In genomic region chr6:159700970-159701369, GRCh38 we compare ENCODE assay signal across 9 cellular contexts. TPM values are rescaled to one million over a fixed set of nuclear protein-coding genes. Genes with fewer than 3 reads are reported as not detected.
DNase-seq lines count a peak whose midpoint lies in the region; ATAC-seq, FAIRE-seq and TF ChIP-seq lines count a peak whose summit lies in the region.
"Had no signal": no experiment of that assay in that cellular context is flagged by ENCODE, and none has a peak within 500 bp of the region (broad histone marks: within the 10 kb centered on the region; RNA-seq: fewer than 3 reads in every experiment).

No MANE protein-coding gene starts in this region.

- H3K4me3 Mint-ChIP-seq in CD8-positive, alpha-beta memory T cell, result no peak overlapping the region
- no peak overlapping the region for H3K4me3 Mint-ChIP-seq in activated CD4-positive, alpha-beta memory T cell treated with anti-CD3 and anti-CD28 coated beads, Interleukin-2, amount 10 ng/mL, durations not matched to agents 7 days and 5 days

- H3K4me1 ChIP-seq in BLaER1 treated with 17β-estradiol and CSF1 and Interleukin-3, amounts not matched to agents 10 nM and 100 nM, result peaks cover 57 to 92% (median 73%) of the 10 kb centered on the region in 10 experiments
- H3K4me1 ChIP-seq in pancreas, result peaks cover 0 to 19% (median 8%) of the 10 kb centered on the region in 3 donors
- no peaks in the 10 kb centered on the region for H3K4me1 ChIP-seq in CD8-positive, alpha-beta memory T cell (ENCODE audit: insufficient read depth, low read length)

- peak; percentile 81 for DNase-seq in NCI-H2171 treated with DMSO at 0.1 percent for 48 hours (lab: John Stamatoyannopoulos, UW)
- no peak for DNase-seq in epithelial cell of prostate (ENCODE audit: low read depth, low spot score)
- DNase-seq in pancreas, result no peak
- no peak for DNase-seq in CD8-positive, alpha-beta memory T cell
- DNase-seq in DMS114 treated with DMSO at 0.1 percent for 48 hours (lab: John Stamatoyannopoulos, UW; ENCODE audit: unreplicated experiment), result no peak
- no peak for DNase-seq in activated CD4-positive, alpha-beta memory T cell treated with anti-CD3 and anti-CD28 coated beads, Interleukin-2, amount 10 ng/mL, durations not matched to agents 7 days and 5 days
- DNase-seq: mesendoderm had no signal

- H3K36me3 ChIP-seq in BLaER1 treated with 17β-estradiol and CSF1 and Interleukin-3, amounts not matched to agents 10 nM and 100 nM, result peaks cover 0 to 9% (median 0%) of the 10 kb centered on the region in 11 experiments; a peak in 5 of 22 replicates
- no peaks in the 10 kb centered on the region for H3K36me3 ChIP-seq in pancreas
- H3K36me3 ChIP-seq in CD8-positive, alpha-beta memory T cell (ENCODE audit: insufficient read depth, low read length), result no peaks in the 10 kb centered on the region

- CTCF ChIA-PET in CD8-positive, alpha-beta memory T cell (lab: Charles Lee), result no interaction called here
- CTCF ChIA-PET in activated CD4-positive, alpha-beta memory T cell treated with anti-CD3 and anti-CD28 coated beads, Interleukin-2, amount 10 ng/mL, durations not matched to agents 7 days and 5 days (lab: Charles Lee), result interaction anchor here (1.0 to 1.2 kb wide), 2 partner anchors 19 to 22 kb away, joined by 3 to 4 read pairs; no protein-coding TSS in a partner anchor

- H3K27me3 ChIP-seq in BLaER1 treated with 17β-estradiol and CSF1 and Interleukin-3, amounts not matched to agents 10 nM and 100 nM, result no peaks in the 10 kb centered on the region
- no peaks in the 10 kb centered on the region for H3K27me3 ChIP-seq in pancreas
- no peaks in the 10 kb centered on the region for H3K27me3 ChIP-seq in CD8-positive, alpha-beta memory T cell (ENCODE audit: insufficient read depth, low read length, poor library complexity, severe bottlenecking)

- peak overlapping the region in 4 of 10 experiments; percentile 1 to 20 (median 13); a peak in 4 of 20 replicates for H3K4me3 ChIP-seq in BLaER1 treated with 17β-estradiol and CSF1 and Interleukin-3, amounts not matched to agents 10 nM and 100 nM
- H3K4me3 ChIP-seq in pancreas, result no peak overlapping the region
- no peak overlapping the region for H3K4me3 ChIP-seq in CD8-positive, alpha-beta memory T cell (ENCODE audit: low read length)

- peaks cover 0 to 2% of the 10 kb centered on the region in 2 donors for H3K27me3 Mint-ChIP-seq in CD8-positive, alpha-beta memory T cell
- H3K27me3 Mint-ChIP-seq in activated CD4-positive, alpha-beta memory T cell treated with anti-CD3 and anti-CD28 coated beads, Interleukin-2, amount 10 ng/mL, durations not matched to agents 7 days and 5 days, result no peaks in the 10 kb centered on the region

- no peaks in the 10 kb centered on the region for H4K20me1 ChIP-seq in BLaER1 treated with 17β-estradiol and CSF1 and Interleukin-3, amounts not matched to agents 10 nM and 100 nM

- POLR2A ChIA-PET in CD8-positive, alpha-beta memory T cell (lab: Charles Lee), result no interaction called here
- POLR2A ChIA-PET in activated CD4-positive, alpha-beta memory T cell treated with anti-CD3 and anti-CD28 coated beads, Interleukin-2, amount 10 ng/mL, durations not matched to agents 7 days and 5 days (lab: Charles Lee), result interaction anchor here (1.0 to 1.4 kb wide), 2 partner anchors 9 to 26 kb away, joined by 3 to 5 read pairs; partner anchors contain the start of gene WTAP

- H3K9me3 Mint-ChIP-seq in CD8-positive, alpha-beta memory T cell, result no peaks in the 10 kb centered on the region
- no peaks in the 10 kb centered on the region for H3K9me3 Mint-ChIP-seq in activated CD4-positive, alpha-beta memory T cell treated with anti-CD3 and anti-CD28 coated beads, Interleukin-2, amount 10 ng/mL, durations not matched to agents 7 days and 5 days

- H3K27ac ChIP-seq in BLaER1 treated with 17β-estradiol and CSF1 and Interleukin-3, amounts not matched to agents 10 nM and 100 nM, result peak overlapping the region; percentile 70 to 94 (median 85)
- H3K27ac ChIP-seq in epithelial cell of prostate (peak overlapping the region; percentile 78), pancreas (peak overlapping the region in 2 of 4 donors; percentile 75 to 85)
- no peak overlapping the region for H3K27ac ChIP-seq in CD8-positive, alpha-beta memory T cell (ENCODE audit: low read depth, low read length)

- TF ChIP-seq CTCF in pancreas (IDR thresholded peaks at IDR 0.05), result no peak

- H3K9me3 ChIP-seq in BLaER1 treated with 17β-estradiol and CSF1 and Interleukin-3, amounts not matched to agents 10 nM and 100 nM (replicated peaks in 1 of 11), result peaks cover 0 to 18% (median 11%) of the 10 kb centered on the region in 11 experiments; a peak in 15 of 22 replicates
- H3K9me3 ChIP-seq in pancreas, result no peaks in the 10 kb centered on the region
- H3K9me3 ChIP-seq in CD8-positive, alpha-beta memory T cell (ENCODE audit: low read length), result no peaks in the 10 kb centered on the region

- H3K4me2 ChIP-seq in BLaER1 treated with 17β-estradiol and CSF1 and Interleukin-3, amounts not matched to agents 10 nM and 100 nM, result peak overlapping the region; percentile 68 to 87 (median 81)

- H3K4me1 Mint-ChIP-seq in CD8-positive, alpha-beta memory T cell, result peaks cover 0 to 6% (median 0%) of the 10 kb centered on the region in 3 donors
- H3K4me1 Mint-ChIP-seq in activated CD4-positive, alpha-beta memory T cell treated with anti-CD3 and anti-CD28 coated beads, Interleukin-2, amount 10 ng/mL, durations not matched to agents 7 days and 5 days, result peaks cover 8% of the 10 kb centered on the region

- FAIRE-seq in pancreas (lab: Jason Lieb, UNC), result no peak

- peaks cover 0 to 6% (median 1%) of the 10 kb centered on the region in 3 donors for H3K36me3 Mint-ChIP-seq in CD8-positive, alpha-beta memory T cell
- H3K36me3 Mint-ChIP-seq in activated CD4-positive, alpha-beta memory T cell treated with anti-CD3 and anti-CD28 coated beads, Interleukin-2, amount 10 ng/mL, durations not matched to agents 7 days and 5 days (ENCODE audit: low read depth), result peaks cover 3% of the 10 kb centered on the region

- ATAC-seq in pancreas (peak in 3 of 4 donors; percentile 7 to 35 (median 16)), GM21367 (IDR thresholded peaks at IDR 0.05; ENCODE audit: unreplicated experiment) (no peak)

- intact Hi-C loops in pancreas (cut with DNase I), result no loop called here

- peak overlapping the region; percentile 57 to 81 (median 71); a peak in 21 of 22 replicates for H3K9ac ChIP-seq in BLaER1 treated with 17β-estradiol and CSF1 and Interleukin-3, amounts not matched to agents 10 nM and 100 nM

- peak overlapping the region in 1 of 8 donors; percentile 19 for H3K27ac Mint-ChIP-seq in CD8-positive, alpha-beta memory T cell
- no peak overlapping the region for H3K27ac Mint-ChIP-seq in activated CD4-positive, alpha-beta memory T cell treated with anti-CD3 and anti-CD28 coated beads, Interleukin-2, amount 10 ng/mL, durations not matched to agents 7 days and 5 days

- 60 to 100% methylated on average over 1 of the region's 1 CpG for WGBS in pancreas, 2 donors

RNA-seq across cellular contexts. Expression of gene SOD2, which starts 7.9 kb away (rescaled TPM):
- 100 to 1,000 TPM; 155 to 792 (median 241) TPM for total RNA-seq in pancreas
- polyA plus RNA-seq in pancreas, result 100 to 1,000 TPM in 1 of 2 donors, 10 to 100 TPM in 1; 97.7 to 162 TPM
- 10 to 100 TPM; 82.9 to 86.6 TPM for total RNA-seq in CD8-positive, alpha-beta memory T cell
- polyA plus RNA-seq in CD8-positive, alpha-beta memory T cell, result 85.0 TPM
- 10 to 100 TPM; 76.5 to 84.8 TPM for total RNA-seq in activated CD4-positive, alpha-beta memory T cell treated with anti-CD3 and anti-CD28 coated beads, Interleukin-2, amount 10 ng/mL, durations not matched to agents 7 days and 5 days

RNA-seq across cellular contexts. Expression of gene WTAP, which starts 26.3 kb away (rescaled TPM):
- 10 to 100 TPM; 35.6 to 51.4 (median 42.8) TPM for total RNA-seq in pancreas
- 10 to 100 TPM; 55.4 to 85.6 TPM for polyA plus RNA-seq in pancreas
- total RNA-seq in CD8-positive, alpha-beta memory T cell, result 100 to 1,000 TPM in 1 of 2 experiments, 10 to 100 TPM in 1; 95.1 to 103 TPM
- 149 TPM for polyA plus RNA-seq in CD8-positive, alpha-beta memory T cell
- 100 to 1,000 TPM; 124 TPM for total RNA-seq in activated CD4-positive, alpha-beta memory T cell treated with anti-CD3 and anti-CD28 coated beads, Interleukin-2, amount 10 ng/mL, durations not matched to agents 7 days and 5 days
